ENCODE assay signal across 9 cellular contexts in the genomic region with DNA sequence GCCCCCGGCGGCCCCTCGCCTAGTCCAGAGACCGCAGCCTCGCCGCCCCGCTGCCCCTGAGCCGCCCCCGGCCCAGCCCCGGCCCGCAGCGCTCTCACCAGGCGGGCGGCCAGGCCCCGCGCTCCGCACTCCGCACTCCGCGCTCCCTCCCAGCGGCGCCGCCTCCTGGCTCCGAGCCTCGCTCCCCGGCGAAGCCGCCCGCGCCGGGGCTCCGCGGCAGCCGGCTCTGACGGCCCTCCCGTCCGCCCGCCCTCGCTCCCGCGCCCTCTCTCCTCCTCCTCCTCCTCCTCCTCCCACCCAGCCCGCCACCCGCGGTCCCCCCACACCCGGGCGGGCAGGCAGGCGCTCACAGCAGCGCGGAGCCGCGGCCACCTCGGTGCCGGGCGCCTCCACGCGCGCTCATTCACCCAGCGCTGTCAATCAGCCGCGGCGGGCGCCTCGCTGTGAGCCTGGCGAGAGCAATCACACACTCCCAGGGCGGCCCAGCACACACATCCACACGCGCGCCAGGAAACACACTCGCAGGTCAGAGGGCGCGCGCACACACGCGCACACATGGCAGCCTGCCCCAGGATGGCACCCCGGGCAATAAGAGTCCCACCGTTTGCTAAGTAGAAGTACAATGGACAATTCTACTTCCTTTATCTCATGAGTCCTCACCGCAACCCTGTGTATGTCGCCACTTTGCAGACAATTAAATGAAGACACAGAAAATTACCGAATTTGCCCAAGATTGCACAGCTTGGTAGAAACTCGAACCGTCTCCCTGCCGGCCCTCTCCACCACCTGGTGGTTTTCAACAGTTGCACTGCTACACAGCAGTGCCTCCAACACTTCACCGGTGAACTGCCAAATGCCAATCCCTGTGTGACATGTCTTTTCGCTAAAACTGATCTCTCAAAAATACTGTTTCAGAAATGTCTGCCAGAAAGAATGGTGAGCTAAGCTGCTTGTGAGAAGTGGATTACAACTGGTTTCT. TPM values are rescaled to one million over a fixed set of nuclear protein-coding genes. Genes with fewer than 3 reads are reported as not detected.
A peak's percentile ranks its signal among the peaks of the same experiment; 100 is the strongest.
DNase-seq lines count a peak whose midpoint lies in the region; ATAC-seq, FAIRE-seq and TF ChIP-seq lines count a peak whose summit lies in the region.
"Had no signal": no experiment of that assay in that cellular context is flagged by ENCODE, and none has a peak within 500 bp of the region (broad histone marks: within the 10 kb centered on the region; RNA-seq: fewer than 3 reads in every experiment).

A gene (minus strand): TSS at position 228 of the 979 bp plus-strand sequence.

- H3K36me3 Mint-ChIP-seq in activated CD8-positive, alpha-beta T cell treated with anti-CD3 and anti-CD28 coated beads, Interleukin-2, amount 10 ng/mL, durations not matched to agents 7 days and 5 days (ENCODE audit: low read depth) = no peaks in the 10 kb centered on the region

- 5 to 7% methylated on average over 9 to 29 of the region's 84 CpGs for WGBS in upper lobe of left lung, 2 donors

- no peaks in the 10 kb centered on the region for H3K9me3 Mint-ChIP-seq in activated CD8-positive, alpha-beta T cell treated with anti-CD3 and anti-CD28 coated beads, Interleukin-2, amount 10 ng/mL, durations not matched to agents 7 days and 5 days (ENCODE audit: insufficient read depth)

- peak; percentile 86 for ATAC-seq in activated CD8-positive, alpha-beta T cell treated with anti-CD3 and anti-CD28 coated beads, Interleukin-2, amount 10 ng/mL, durations not matched to agents 7 days and 5 days
- peak; percentile 32 to 87 for ATAC-seq in upper lobe of left lung (ENCODE audit: low FRiP score in 2 of 2)

- no peak within 1 kb of the TSS for H3K27ac Mint-ChIP-seq in activated CD8-positive, alpha-beta T cell treated with anti-CD3 and anti-CD28 coated beads, Interleukin-2, amount 10 ng/mL, durations not matched to agents 7 days and 5 days

- H3K36me3 ChIP-seq in upper lobe of left lung = no peaks in the 10 kb centered on the region

- no peak for TF ChIP-seq POLR2A in upper lobe of left lung (IDR thresholded peaks at IDR 0.05)

- DNase-seq in DMS53 (lab: John Stamatoyannopoulos, UW) (peak; percentile 72), DMS53 treated with DMSO at 0.1 percent for 48 hours (lab: John Stamatoyannopoulos, UW; ENCODE audit: unreplicated experiment) (no peak), NCI-H1930 (lab: John Stamatoyannopoulos, UW) (peak; percentile 21 to 31), epithelial cell of proximal tubule (ENCODE audit: low read depth) (no peak), myocyte (ENCODE audit: low read depth) (peak; percentile 59), upper lobe of left lung (peak in 1 of 2 donors; percentile 92), GM19239 (ENCODE audit: insufficient read length, low spot score) (no peak)
- peak; percentile 43 for DNase-seq in activated CD8-positive, alpha-beta T cell treated with anti-CD3 and anti-CD28 coated beads, Interleukin-2, amount 10 ng/mL, durations not matched to agents 7 days and 5 days

- H3K4me3 Mint-ChIP-seq in activated CD8-positive, alpha-beta T cell treated with anti-CD3 and anti-CD28 coated beads, Interleukin-2, amount 10 ng/mL, durations not matched to agents 7 days and 5 days = peak within 1 kb of the TSS; percentile 71

- H3K4me1 ChIP-seq in upper lobe of left lung = peaks cover 17 to 24% (median 20%) of the 10 kb centered on the region in 4 donors

- TF ChIP-seq EP300 in upper lobe of left lung (IDR thresholded peaks at IDR 0.05) = no peak

- CTCF ChIA-PET in activated CD8-positive, alpha-beta T cell treated with anti-CD3 and anti-CD28 coated beads, Interleukin-2, amount 10 ng/mL, durations not matched to agents 7 days and 5 days (lab: Charles Lee) = interaction anchor here (1.0 to 1.9 kb wide), 5 partner anchors 14 to 55 kb away, joined by 3 to 6 read pairs (median 4); no protein-coding TSS in a partner anchor

- POLR2A ChIA-PET in activated CD8-positive, alpha-beta T cell treated with anti-CD3 and anti-CD28 coated beads, Interleukin-2, amount 10 ng/mL, durations not matched to agents 7 days and 5 days (lab: Charles Lee) = interaction anchor here (0.6 to 1.2 kb wide), 2 partner anchors 15 to 18 kb away, joined by 3 to 4 read pairs; a partner anchor contains a TSS

- FAIRE-seq in GM19239 (lab: Jason Lieb, UNC) = no peak
- FAIRE-seq: A204.1 had no signal

- TF ChIP-seq CTCF in epithelial cell of proximal tubule (conservative IDR thresholded peaks at IDR 0.05; ENCODE audit: low read depth, low read length) = no peak
- no peak for TF ChIP-seq CTCF in upper lobe of left lung (IDR thresholded peaks at IDR 0.05)

- no peak within 1 kb of the TSS for H3K27ac ChIP-seq in upper lobe of left lung

- peaks cover 66% of the 10 kb centered on the region for H3K27me3 Mint-ChIP-seq in activated CD8-positive, alpha-beta T cell treated with anti-CD3 and anti-CD28 coated beads, Interleukin-2, amount 10 ng/mL, durations not matched to agents 7 days and 5 days (ENCODE audit: low read depth)

- no peaks in the 10 kb centered on the region for H3K9me3 ChIP-seq in upper lobe of left lung

- H3K4me1 Mint-ChIP-seq in activated CD8-positive, alpha-beta T cell treated with anti-CD3 and anti-CD28 coated beads, Interleukin-2, amount 10 ng/mL, durations not matched to agents 7 days and 5 days (ENCODE audit: low read depth) = peaks cover 16% of the 10 kb centered on the region

- H3K4me3 ChIP-seq in epithelial cell of proximal tubule (ENCODE audit: low read depth, low read length) (peak within 1 kb of the TSS; percentile 42), upper lobe of left lung (peak within 1 kb of the TSS; percentile 36 to 59 (median 53))

- peaks cover 0 to 7% (median 0%) of the 10 kb centered on the region in 4 donors for H3K27me3 ChIP-seq in upper lobe of left lung

RNA-seq across cellular contexts. Expression of the gene that starts here (rescaled TPM):
- total RNA-seq in activated CD8-positive, alpha-beta T cell treated with anti-CD3 and anti-CD28 coated beads, Interleukin-2, amount 10 ng/mL, durations not matched to agents 7 days and 5 days = under 1 TPM in 1 of 2 experiments, not detected in 1; 0.16 TPM
- total RNA-seq in epithelial cell of proximal tubule (1.3 TPM in 1 of 2 replicates, not detected in the other), myocyte (4.2 and 7.3 TPM in 2 replicates), upper lobe of left lung (10 to 100 TPM in 1 of 6 donors, 1 to 10 TPM in 2, under 1 TPM in 3; 0.30 to 10.5 (median 0.91) TPM)
- 6.3 TPM for polyA plus RNA-seq in myocyte (2012)

Comparison
In these comparisons a context has a peak if more than half of its experiments do, and no peak if none do; other contexts are left out.
1. DNase-seq: peak in DMS53 (single experiment), NCI-H1930 (2 of 2) and myocyte (single experiment); none in DMS53 treated with DMSO at 0.1 percent for 48 hours (single experiment), epithelial cell of proximal tubule (single experiment) and GM19239 (single experiment).
2. Peak in DNase-seq and ATAC-seq in activated CD8-positive, alpha-beta T cell treated with anti-CD3 and anti-CD28 coated beads, Interleukin-2, amount 10 ng/mL, durations not matched to agents 7 days and 5 days; RNA of the gene not detected or under 1 TPM.